In genomic region chr5:81234801-81235200, GRCh38 we compare ENCODE assay signal across 19 cellular contexts. TPM values are rescaled to one million over a fixed set of nuclear protein-coding genes. Genes with fewer than 3 reads are reported as not detected.
A peak's percentile ranks its signal among the peaks of the same experiment; 100 is the strongest.
DNase-seq lines count a peak whose midpoint lies in the region; ATAC-seq and TF ChIP-seq lines count a peak whose summit lies in the region.
"Had no signal": no experiment of that assay in that cellular context is flagged by ENCODE, and none has a peak within 500 bp of the region (broad histone marks: within the 10 kb centered on the region; RNA-seq: fewer than 3 reads in every experiment).

No MANE protein-coding gene starts in this region.

- H3K9me3 Mint-ChIP-seq in activated naive CD8-positive, alpha-beta T cell treated with anti-CD3 and anti-CD28 coated beads, Interleukin-2, amount 10 ng/mL, durations not matched to agents 7 days and 5 days, result peaks cover 1% of the 10 kb centered on the region
- no peaks in the 10 kb centered on the region for H3K9me3 Mint-ChIP-seq in activated naive CD8-positive, alpha-beta T cell treated with anti-CD3 and anti-CD28 coated beads, Interleukin-2, amount 50 U/mL, for 24 hours

- H3K9me3 ChIP-seq in parathyroid adenoma (ENCODE audit: control insufficient read depth, low read length), result no peaks in the 10 kb centered on the region
- no peaks in the 10 kb centered on the region for H3K9me3 ChIP-seq in vagina
- H3K9me3 ChIP-seq in transverse colon, result no peaks in the 10 kb centered on the region
- no peaks in the 10 kb centered on the region for H3K9me3 ChIP-seq in prostate gland
- H3K9me3 ChIP-seq: HAP-1, SK-N-SH had no signal

- H2AFZ ChIP-seq in parathyroid adenoma, result no peak overlapping the region

- no peak for TF ChIP-seq CTCF in coronary artery (IDR thresholded peaks at IDR 0.05)
- TF ChIP-seq CTCF in parathyroid adenoma (IDR thresholded peaks at IDR 0.05), result no peak
- no peak for TF ChIP-seq CTCF in vagina (IDR thresholded peaks at IDR 0.05)
- TF ChIP-seq CTCF in transverse colon (IDR thresholded peaks at IDR 0.05), result no peak
- TF ChIP-seq CTCF in prostate gland (IDR thresholded peaks at IDR 0.05), result no peak

- peak overlapping the region; percentile 58 for H3K4me2 ChIP-seq in parathyroid adenoma (ENCODE audit: low read length)
- H3K4me2 ChIP-seq: SK-N-SH had no signal

- peaks cover 8% of the 10 kb centered on the region for H3K36me3 Mint-ChIP-seq in activated naive CD8-positive, alpha-beta T cell treated with anti-CD3 and anti-CD28 coated beads, Interleukin-2, amount 10 ng/mL, durations not matched to agents 7 days and 5 days
- peaks cover 1% of the 10 kb centered on the region for H3K36me3 Mint-ChIP-seq in activated naive CD8-positive, alpha-beta T cell treated with anti-CD3 and anti-CD28 coated beads, Interleukin-2, amount 50 U/mL, for 24 hours (ENCODE audit: low read depth)
- H3K36me3 Mint-ChIP-seq: CD8-positive, alpha-beta memory T cell had no signal

- H3K27ac ChIP-seq in coronary artery (peak overlapping the region; percentile 81 to 94), parathyroid adenoma (no peak overlapping the region), vagina (peak overlapping the region; percentile 78), transverse colon (no peak overlapping the region), prostate gland (peak overlapping the region in 1 of 2 donors; percentile 8)
- H3K27ac ChIP-seq: foreskin keratinocyte had no signal

- intact Hi-C loops in vagina (cut with DNase I) (no loop called here), transverse colon (cut with DNase I; ENCODE audit: low total_unique reads) (no loop called here), prostate gland (cut with DNase I) (loop anchor here (5.0 kb wide), 1 partner anchor 68 kb away; the partner anchor contains the start of gene ZCCHC9)

- peak; percentile 58 for ATAC-seq in activated naive CD8-positive, alpha-beta T cell treated with anti-CD3 and anti-CD28 coated beads, Interleukin-2, amount 10 ng/mL, durations not matched to agents 7 days and 5 days (ENCODE audit: low read depth)
- ATAC-seq in activated naive CD8-positive, alpha-beta T cell treated with anti-CD3 and anti-CD28 coated beads, Interleukin-2, amount 50 U/mL, for 24 hours, result no peak
- ATAC-seq: foreskin keratinocyte, PC-3 had no signal

- no peak for TF ChIP-seq EP300 in transverse colon (IDR thresholded peaks at IDR 0.05; ENCODE audit: low read depth)

- H3K9ac ChIP-seq in parathyroid adenoma, result no peak overlapping the region
- H3K9ac ChIP-seq: SK-N-SH had no signal

- H3K36me3 ChIP-seq in parathyroid adenoma (ENCODE audit: control insufficient read depth, insufficient read depth, low read length) (no peaks in the 10 kb centered on the region), vagina (no peaks in the 10 kb centered on the region), transverse colon (no peaks in the 10 kb centered on the region), prostate gland (no peaks in the 10 kb centered on the region)
- H3K36me3 ChIP-seq: HAP-1 had no signal

- H3K4me3 Mint-ChIP-seq in activated naive CD8-positive, alpha-beta T cell treated with anti-CD3 and anti-CD28 coated beads, Interleukin-2, amount 10 ng/mL, durations not matched to agents 7 days and 5 days, result no peak overlapping the region
- H3K4me3 Mint-ChIP-seq in activated naive CD8-positive, alpha-beta T cell treated with anti-CD3 and anti-CD28 coated beads, Interleukin-2, amount 50 U/mL, for 24 hours, result no peak overlapping the region

- H3K4me1 Mint-ChIP-seq in activated naive CD8-positive, alpha-beta T cell treated with anti-CD3 and anti-CD28 coated beads, Interleukin-2, amount 10 ng/mL, durations not matched to agents 7 days and 5 days, result peaks cover 23% of the 10 kb centered on the region
- peaks cover 14% of the 10 kb centered on the region for H3K4me1 Mint-ChIP-seq in activated naive CD8-positive, alpha-beta T cell treated with anti-CD3 and anti-CD28 coated beads, Interleukin-2, amount 50 U/mL, for 24 hours

- H3K27ac Mint-ChIP-seq in activated naive CD8-positive, alpha-beta T cell treated with anti-CD3 and anti-CD28 coated beads, Interleukin-2, amount 10 ng/mL, durations not matched to agents 7 days and 5 days, result peak overlapping the region; percentile 13
- no peak overlapping the region for H3K27ac Mint-ChIP-seq in activated naive CD8-positive, alpha-beta T cell treated with anti-CD3 and anti-CD28 coated beads, Interleukin-2, amount 50 U/mL, for 24 hours
- H3K27ac Mint-ChIP-seq: naive B cell had no signal

- H3K27me3 ChIP-seq in parathyroid adenoma (ENCODE audit: control insufficient read depth, insufficient read depth, low read length) (no peaks in the 10 kb centered on the region), vagina (no peaks in the 10 kb centered on the region), transverse colon (no peaks in the 10 kb centered on the region), prostate gland (replicated peaks; ENCODE audit: insufficient read depth) (no peaks in the 10 kb centered on the region)
- H3K27me3 ChIP-seq: foreskin keratinocyte had no signal

- no peak for DNase-seq in activated naive CD8-positive, alpha-beta T cell treated with anti-CD3 and anti-CD28 coated beads, Interleukin-2, amount 10 ng/mL, durations not matched to agents 7 days and 5 days
- DNase-seq in activated naive CD8-positive, alpha-beta T cell treated with anti-CD3 and anti-CD28 coated beads, Interleukin-2, amount 50 U/mL, for 24 hours, result no peak
- DNase-seq in coronary artery (ENCODE audit: low spot score) (no peak), vagina (ENCODE audit: extremely low spot score in 2 of 2) (no peak), transverse colon (no peak), GM19240 (ENCODE audit: insufficient read length, low spot score) (no peak), prostate gland (ENCODE audit: low spot score) (no peak)
- DNase-seq: CD8-positive, alpha-beta memory T cell; foreskin keratinocyte; naive B cell; NCI-H187 treated with DMSO at 0.1 percent for 48 hours; NCI-H526 treated with DMSO at 0.1 percent for 48 hours; PC-3; SK-N-SH had no signal

- H3K4me1 ChIP-seq in parathyroid adenoma, result no peaks in the 10 kb centered on the region
- H3K4me1 ChIP-seq in vagina, result peaks cover 39% of the 10 kb centered on the region
- peaks cover 0 to 13% (median 0%) of the 10 kb centered on the region in 4 donors for H3K4me1 ChIP-seq in transverse colon
- H3K4me1 ChIP-seq in prostate gland (replicated peaks), result no peaks in the 10 kb centered on the region
- H3K4me1 ChIP-seq: foreskin keratinocyte, HAP-1 had no signal

- TF ChIP-seq POLR2A in vagina (IDR thresholded peaks at IDR 0.05) (no peak), transverse colon (IDR thresholded peaks at IDR 0.05) (no peak), prostate gland (IDR thresholded peaks at IDR 0.05) (no peak)

- H3K79me2 ChIP-seq in parathyroid adenoma, result peaks cover 3% of the 10 kb centered on the region

- POLR2A ChIA-PET in activated naive CD8-positive, alpha-beta T cell treated with anti-CD3 and anti-CD28 coated beads, Interleukin-2, amount 10 ng/mL, durations not matched to agents 7 days and 5 days (lab: Charles Lee), result no interaction called here

- in situ Hi-C loops in transverse colon (cut with MboI; ENCODE audit: low pct_ligation_motif_present in 1 of 4, low pct_unique_long_range_greater_than_20kb in 1 of 4, low sequenced_read_pairs in 3 of 4), result no loop called here

- WGBS in transverse colon (ENCODE audit: low coverage in 1 of 2), 2 donors, result 80% methylated on average over 3 of the region's 3 CpGs; no CpG with 5 or more reads in 1 of the 2 donors
- 81% methylated on average over 3 of the region's 3 CpGs for whole genome bisulfite sequencing in prostate gland

- H3K4me3 ChIP-seq in coronary artery, result no peak overlapping the region
- peak overlapping the region; percentile 13 for H3K4me3 ChIP-seq in parathyroid adenoma (ENCODE audit: low read depth, low read length)
- H3K4me3 ChIP-seq in vagina, result no peak overlapping the region
- no peak overlapping the region for H3K4me3 ChIP-seq in transverse colon
- no peak overlapping the region for H3K4me3 ChIP-seq in prostate gland
- H3K4me3 ChIP-seq: HAP-1 had no signal

- no peaks in the 10 kb centered on the region for H3K27me3 Mint-ChIP-seq in activated naive CD8-positive, alpha-beta T cell treated with anti-CD3 and anti-CD28 coated beads, Interleukin-2, amount 10 ng/mL, durations not matched to agents 7 days and 5 days
- H3K27me3 Mint-ChIP-seq in activated naive CD8-positive, alpha-beta T cell treated with anti-CD3 and anti-CD28 coated beads, Interleukin-2, amount 50 U/mL, for 24 hours, result no peaks in the 10 kb centered on the region
- H3K27me3 Mint-ChIP-seq: CD8-positive, alpha-beta memory T cell had no signal

RNA-seq across cellular contexts. Expression of gene CKMT2, which starts 1.7 kb away (rescaled TPM):
- not detected for total RNA-seq in activated naive CD8-positive, alpha-beta T cell treated with anti-CD3 and anti-CD28 coated beads, Interleukin-2, amount 10 ng/mL, durations not matched to agents 7 days and 5 days
- total RNA-seq in vagina (3.4 TPM), transverse colon (10 to 100 TPM in 1 of 4 donors, 1 to 10 TPM in 2, under 1 TPM in 1; 0.79 to 17.1 (median 5.1) TPM), prostate gland (10 to 100 TPM in 1 of 2 donors, 1 to 10 TPM in 1; 9.8 to 25.4 TPM)
- total RNA-seq: bronchial epithelial cell; CD8-positive, alpha-beta memory T cell; foreskin keratinocyte; HT1080; M059J; PC-3 had no signal

Comparison
In these comparisons a context has a peak if more than half of its experiments do, and no peak if none do; other contexts are left out.
1. H3K27ac ChIP-seq: peak in coronary artery (2 of 2) and vagina (single experiment); none in parathyroid adenoma (single experiment) and transverse colon (0 of 4).